16 cellular contexts compared by ENCODE assay signal in the genomic region with DNA sequence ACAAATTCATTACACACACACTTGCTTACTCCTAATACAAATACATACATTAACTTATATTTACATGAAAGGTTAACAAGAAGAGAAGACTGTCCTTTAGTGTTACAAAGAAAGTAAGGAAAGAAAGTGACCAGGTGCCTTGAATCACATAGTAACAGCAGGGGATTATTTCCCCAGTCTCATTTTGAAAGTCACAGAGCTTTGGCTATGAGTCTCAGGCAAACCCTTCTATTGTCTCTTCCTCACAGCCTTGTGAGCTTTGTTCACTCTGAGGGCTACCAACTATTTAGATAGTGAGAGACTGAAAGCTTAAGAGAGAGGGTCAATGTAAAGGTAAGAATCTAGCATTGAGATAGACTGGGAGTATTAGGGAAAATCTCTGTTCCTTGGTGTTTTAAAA.
DNase-seq lines count a peak whose midpoint lies in the region; ATAC-seq and TF ChIP-seq lines count a peak whose summit lies in the region.
"Had no signal": no experiment of that assay in that cellular context is flagged by ENCODE, and none has a peak within 500 bp of the region (broad histone marks: within the 10 kb centered on the region; RNA-seq: fewer than 3 reads in every experiment).

No MANE protein-coding gene starts in this region.

- no peak for TF ChIP-seq CTCF in endodermal cell (conservative IDR thresholded peaks at IDR 0.05)

- no peak overlapping the region for H3K27ac Mint-ChIP-seq in endodermal cell

- no peak overlapping the region for H4K91ac ChIP-seq in neuronal stem cell (ENCODE audit: low read depth, low read length, poor library complexity)

- no peak overlapping the region for H2AFZ ChIP-seq in neuronal stem cell (ENCODE audit: low read length)

- H3K27ac ChIP-seq in endodermal cell (ENCODE audit: low read depth, low read length) (no peak overlapping the region), neuronal stem cell (replicated peaks; ENCODE audit: low read length) (no peak overlapping the region)
- H3K27ac ChIP-seq: Peyer's patch, SK-N-MC had no signal

- H3K9me3 Mint-ChIP-seq in endodermal cell: no peaks in the 10 kb centered on the region

- H2BK120ac ChIP-seq in neuronal stem cell (ENCODE audit: low read depth, low read length): no peak overlapping the region

- H3K4me3 ChIP-seq in endodermal cell (ENCODE audit: low read length) (peak overlapping the region; percentile 23), neuronal stem cell (ENCODE audit: low read length in 2 of 2) (no peak overlapping the region)
- H3K4me3 ChIP-seq: Peyer's patch, SK-N-MC had no signal

- no peak overlapping the region for H3K4me2 ChIP-seq in neuronal stem cell (ENCODE audit: insufficient read depth, low read length, poor library complexity, severe bottlenecking)

- H4K8ac ChIP-seq in neuronal stem cell (ENCODE audit: low read depth, low read length): no peak overlapping the region

- H3K4me1 Mint-ChIP-seq in endodermal cell: peaks cover 11% of the 10 kb centered on the region

- peak; percentile 57 for ATAC-seq in GM19023 (IDR thresholded peaks at IDR 0.05; ENCODE audit: unreplicated experiment)
- peak; percentile 60 for ATAC-seq in HG03432 (IDR thresholded peaks at IDR 0.05; ENCODE audit: unreplicated experiment)
- no peak for ATAC-seq in GM19328 (IDR thresholded peaks at IDR 0.05; ENCODE audit: unreplicated experiment)
- ATAC-seq: Right ventricle myocardium inferior had no signal

- H3K9ac ChIP-seq in endodermal cell (ENCODE audit: extremely low read depth, low read length, poor library complexity, severe bottlenecking): no peak overlapping the region
- H3K9ac ChIP-seq in neuronal stem cell (ENCODE audit: low read depth, low read length, poor library complexity): no peak overlapping the region

- H3K4ac ChIP-seq in neuronal stem cell (ENCODE audit: low read length): no peak overlapping the region

- no peak overlapping the region for H3K14ac ChIP-seq in neuronal stem cell (ENCODE audit: low read length)

- no peak overlapping the region for H2AK5ac ChIP-seq in neuronal stem cell (ENCODE audit: low read depth, low read length)

- no peak for DNase-seq in endodermal cell
- peak; percentile 18 for DNase-seq in neuronal stem cell (ENCODE audit: low spot score)
- DNase-seq in NCI-H774 (lab: John Stamatoyannopoulos, UW): no peak
- no peak for DNase-seq in NCI-H1436 treated with DMSO at 0.1 percent for 48 hours (lab: John Stamatoyannopoulos, UW)
- DNase-seq: C1 segment of cervical spinal cord, DMS 273 treated with DMSO at 0.1 percent for 48 hours, GDM1, NCI-H1417 treated with DMSO at 0.1 percent for 48 hours, NCI-H2029 treated with DMSO at 0.1 percent for 48 hours, NCI-H2171 treated with DMSO at 0.1 percent for 48 hours, Peyer's patch had no signal

- no peak overlapping the region for H3K18ac ChIP-seq in neuronal stem cell (ENCODE audit: low read length)

- H3K79me1 ChIP-seq in neuronal stem cell (ENCODE audit: low read depth, low read length): no peaks in the 10 kb centered on the region

- H3K9me3 ChIP-seq in endodermal cell (ENCODE audit: control insufficient read depth, low read length) (no peaks in the 10 kb centered on the region), neuronal stem cell (replicated peaks in 1 of 2; ENCODE audit: control insufficient read depth in 2 of 2, insufficient read depth in 1 of 2, low read depth in 1 of 2, low read length in 2 of 2) (no peaks in the 10 kb centered on the region)
- H3K9me3 ChIP-seq: Peyer's patch had no signal

- H3K4me1 ChIP-seq in endodermal cell (ENCODE audit: control insufficient read depth, insufficient read depth, low read length) (peaks cover 4% of the 10 kb centered on the region), neuronal stem cell (ENCODE audit: control insufficient read depth in 2 of 2, insufficient read depth in 1 of 2, low read depth in 1 of 2, low read length in 2 of 2) (peaks cover 0 to 1% of the 10 kb centered on the region in 2 donors)
- H3K4me1 ChIP-seq: Peyer's patch had no signal

- no peaks in the 10 kb centered on the region for H3K27me3 Mint-ChIP-seq in endodermal cell (ENCODE audit: insufficient read depth)

- no peak overlapping the region for H2BK5ac ChIP-seq in neuronal stem cell (ENCODE audit: low read length)

- H2BK15ac ChIP-seq in neuronal stem cell (ENCODE audit: low read length): no peak overlapping the region

- no peak overlapping the region for H3K23ac ChIP-seq in neuronal stem cell (ENCODE audit: low read depth, low read length, poor library complexity)

- no peaks in the 10 kb centered on the region for H3K36me3 Mint-ChIP-seq in endodermal cell (ENCODE audit: low read depth)

- H3K4me3 Mint-ChIP-seq in endodermal cell: no peak overlapping the region

- H3K27me3 ChIP-seq in endodermal cell (ENCODE audit: control insufficient read depth, insufficient read depth, low read length, poor library complexity, severe bottlenecking) (no peaks in the 10 kb centered on the region), neuronal stem cell (ENCODE audit: control insufficient read depth in 3 of 3, insufficient read depth in 3 of 3, low read depth in 1 of 3, low read length in 3 of 3) (no peaks in the 10 kb centered on the region)
- H3K27me3 ChIP-seq: Peyer's patch had no signal

- H3K36me3 ChIP-seq in endodermal cell (ENCODE audit: control insufficient read depth, insufficient read depth, low read length) (no peaks in the 10 kb centered on the region), neuronal stem cell (replicated peaks in 1 of 2; ENCODE audit: control insufficient read depth in 2 of 2, insufficient read depth in 2 of 2, low read length in 2 of 2) (no peaks in the 10 kb centered on the region)
- H3K36me3 ChIP-seq: Peyer's patch had no signal

- H2BK12ac ChIP-seq in neuronal stem cell (ENCODE audit: low read length): no peak overlapping the region
